ENCODE assay signal across 17 cellular contexts in the genomic region with DNA sequence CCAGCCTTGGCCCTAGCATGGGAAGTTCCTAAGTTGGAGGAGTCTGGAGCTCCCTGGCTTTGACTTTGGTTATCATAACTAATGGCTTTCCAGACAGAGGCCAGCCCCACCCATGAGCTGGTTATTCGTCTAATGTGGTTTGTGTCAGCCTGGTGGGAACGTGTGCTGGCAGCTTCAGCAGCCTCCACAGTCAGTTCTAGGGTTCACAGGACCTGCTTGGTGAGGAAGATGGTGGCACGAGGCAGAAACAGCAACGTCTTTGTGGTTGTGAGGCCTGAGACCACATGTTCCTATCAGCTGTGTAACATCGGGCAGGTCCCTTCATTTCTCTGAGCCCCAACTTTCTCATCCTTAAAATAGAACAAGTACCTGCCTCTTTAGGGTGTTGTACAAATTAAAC.
DNase-seq lines count a peak whose midpoint lies in the region; ATAC-seq and TF ChIP-seq lines count a peak whose summit lies in the region.
"Had no signal": no experiment of that assay in that cellular context is flagged by ENCODE, and none has a peak within 500 bp of the region (broad histone marks: within the 10 kb centered on the region; RNA-seq: fewer than 3 reads in every experiment).

No MANE protein-coding gene starts in this region.

- no peak overlapping the region for H3K4me2 ChIP-seq in DND-41 (ENCODE audit: insufficient read depth, low read length)
- H3K4me2 ChIP-seq: BLaER1 had no signal

- no peak overlapping the region for H3K9ac ChIP-seq in DND-41 (ENCODE audit: low read depth, low read length)
- H3K9ac ChIP-seq: BLaER1, GM23248 had no signal

- H3K36me3 ChIP-seq in DND-41 (ENCODE audit: insufficient read depth, low read length) = no peaks in the 10 kb centered on the region
- H3K36me3 ChIP-seq in stomach = no peaks in the 10 kb centered on the region
- H3K36me3 ChIP-seq: BLaER1, HAP-1 had no signal

- H2AFZ ChIP-seq in DND-41 (ENCODE audit: low read depth, low read length) = no peak overlapping the region
- H2AFZ ChIP-seq: GM23248 had no signal

- no peak overlapping the region for H3K4me3 ChIP-seq in DND-41 (ENCODE audit: low read depth in 1 of 2, low read length in 2 of 2)
- H3K4me3 ChIP-seq in Jurkat, Clone E6-1 (ENCODE audit: low read length) = no peak overlapping the region; the same call in 1 of the 2 replicates
- no peak overlapping the region for H3K4me3 ChIP-seq in stomach
- H3K4me3 ChIP-seq: BLaER1, GM23248, HAP-1, K562 had no signal

- H4K20me1 ChIP-seq in DND-41 (ENCODE audit: insufficient read depth, low read length) = no peaks in the 10 kb centered on the region
- H4K20me1 ChIP-seq: BLaER1 had no signal

- H3K9me3 ChIP-seq in DND-41 (ENCODE audit: insufficient read depth, low read length, severe bottlenecking) (no peaks in the 10 kb centered on the region), stomach (no peaks in the 10 kb centered on the region)
- H3K9me3 ChIP-seq: BLaER1, HAP-1 had no signal

- intact Hi-C loops in stomach (cut with DNase I; ENCODE audit: low total_unique reads) (no loop called here), left colon (cut with DNase I, micrococcal nuclease) (no loop called here)

- TF ChIP-seq POLR2A in stomach (IDR thresholded peaks at IDR 0.05) = no peak

- no peak for TF ChIP-seq EP300 in stomach (IDR thresholded peaks at IDR 0.05)

- ATAC-seq in DND-41 (ENCODE audit: insufficient read depth, low read depth) = peak; percentile 59; the same call in 2 of the 3 replicates
- no peak for ATAC-seq in left colon
- ATAC-seq: CD8-positive, alpha-beta T cell; K562 had no signal

- no peak overlapping the region for H3K27ac ChIP-seq in DND-41 (ENCODE audit: low read length)
- H3K27ac ChIP-seq in stomach = peak overlapping the region in 3 of 5 donors; percentile 29 to 37 (median 32)
- H3K27ac ChIP-seq: BLaER1, GM23248, HL-60 had no signal

- in situ Hi-C loops in KBM-7 (cut with MboI; ENCODE audit: low pct_unique_long_range_greater_than_20kb, low sequenced_read_pairs) = no loop called here

- WGBS in stomach, 5 donors = 20 to 45% (median 31%) methylated on average over 5 of the region's 5 CpGs

- TF ChIP-seq CTCF in DND-41 (IDR thresholded peaks at IDR 0.05; ENCODE audit: borderline replicate concordance, extremely low read depth, low read length, poor library complexity, severe bottlenecking) (no peak), stomach (IDR thresholded peaks at IDR 0.05) (no peak)

- no peaks in the 10 kb centered on the region for H3K79me2 ChIP-seq in DND-41 (ENCODE audit: insufficient read depth, low read length)

- H3K4me1 ChIP-seq in DND-41 (ENCODE audit: insufficient read depth, low read length) (no peaks in the 10 kb centered on the region), stomach (peaks cover 20 to 30% (median 29%) of the 10 kb centered on the region in 4 donors)
- H3K4me1 ChIP-seq: HAP-1 had no signal

- no peaks in the 10 kb centered on the region for H3K27me3 ChIP-seq in DND-41 (ENCODE audit: insufficient read depth, low read length, poor library complexity)
- peaks cover 0 to 12% (median 0%) of the 10 kb centered on the region in 3 donors for H3K27me3 ChIP-seq in stomach
- H3K27me3 ChIP-seq: BLaER1 had no signal

- DNase-seq in DND-41 = peak; percentile 9
- DNase-seq in Jurkat, Clone E6-1 (ENCODE audit: low read depth, low spot score) = peak; percentile 85
- DNase-seq in SW480 (ENCODE audit: low spot score) = peak; percentile 33
- no peak for DNase-seq in stomach
- no peak for DNase-seq in GM19240 (ENCODE audit: insufficient read length, low spot score)
- no peak for DNase-seq in left colon
- DNase-seq in KBM-7 = no peak
- DNase-seq: 8988T; Calu3; CD8-positive, alpha-beta T cell; DMS79 treated with DMSO at 0.1 percent for 48 hours; EL; GM23248 had no signal

Comparison
In these comparisons a context has a peak if more than half of its experiments do, and no peak if none do; other contexts are left out.
1. DNase-seq: peak in DND-41 (single experiment), Jurkat, Clone E6-1 (single experiment) and SW480 (single experiment); none in stomach (single experiment), GM19240 (single experiment), left colon (0 of 2) and KBM-7 (single experiment).